Comparison of ENCODE assay signal across 9 cellular contexts in genomic region chr18:44098551-44099098, GRCh38.
DNase-seq lines count a peak whose midpoint lies in the region; ATAC-seq, FAIRE-seq and TF ChIP-seq lines count a peak whose summit lies in the region.
"Had no signal": no experiment of that assay in that cellular context is flagged by ENCODE, and none has a peak within 500 bp of the region (broad histone marks: within the 10 kb centered on the region; RNA-seq: fewer than 3 reads in every experiment).

No MANE protein-coding gene starts in this region.

- no peaks in the 10 kb centered on the region for H3K36me3 ChIP-seq in DND-41 (ENCODE audit: insufficient read depth, low read length)
- no peaks in the 10 kb centered on the region for H3K36me3 ChIP-seq in HepG2 (replicated peaks in 1 of 2; ENCODE audit: control insufficient read depth in 1 of 2, insufficient read depth in 2 of 2, low read length in 2 of 2)

- in situ Hi-C loops in HepG2 (cut with HindIII; ENCODE audit: extremely low pct_ligation_motif_present, low pct_unique_long_range_greater_than_20kb), result no loop called here

- no peak for TF ChIP-seq POLR2A in HepG2 (IDR thresholded peaks at IDR 0.05; ENCODE audit: insufficient read depth in 1 of 2, low read depth in 2 of 2, low read length in 2 of 2)

- CTCF ChIA-PET in HepG2 (lab: Yijun Ruan, JAX; ENCODE audit: low intra/inter-chr PET ratio, low total read pairs), result no interaction called here

- DNase-seq in DND-41 (no peak), HS-5 (ENCODE audit: low read depth) (peak; percentile 11), HepG2 (ENCODE audit: low spot score) (no peak), medulla oblongata (ENCODE audit: extremely low spot score) (no peak), HTR-8/SVneo (ENCODE audit: insufficient read length, low spot score) (no peak), OCI-M2 (lab: John Stamatoyannopoulos, UW; ENCODE audit: unreplicated experiment) (no peak)
- DNase-seq: hypothalamus had no signal

- no peak for TF ChIP-seq RAD21 in HepG2 (CRISPR knock-in tag; IDR thresholded peaks at IDR 0.05)

- no peaks in the 10 kb centered on the region for H3K27me3 ChIP-seq in DND-41 (ENCODE audit: insufficient read depth, low read length, poor library complexity)
- H3K27me3 ChIP-seq in HepG2 (ENCODE audit: control insufficient read depth in 1 of 2, insufficient read depth in 2 of 2, low read length in 2 of 2), result no peaks in the 10 kb centered on the region

- H3K27ac ChIP-seq in DND-41 (ENCODE audit: low read length) (no peak overlapping the region), VCaP (no peak overlapping the region), HepG2 (ENCODE audit: extremely low read length, insufficient read depth, low read length) (no peak overlapping the region)

- no peak for FAIRE-seq in HepG2 (lab: Jason Lieb, UNC)
- FAIRE-seq in HTR-8/SVneo (lab: Jason Lieb, UNC), result no peak

- H3K4me2 ChIP-seq in DND-41 (ENCODE audit: insufficient read depth, low read length) (no peak overlapping the region), HepG2 (ENCODE audit: low read depth, low read length) (no peak overlapping the region)

- intact Hi-C loops in HepG2 (cut with micrococcal nuclease; ENCODE audit: unreplicated experiment), result no loop called here

- BruUV-seq in HepG2 (replicated peaks; lab: Mats Ljungman, UMichigan), result no TSS peak

- H3K9me3 ChIP-seq in DND-41 (ENCODE audit: insufficient read depth, low read length, severe bottlenecking), result peaks cover 2% of the 10 kb centered on the region
- H3K9me3 ChIP-seq in HepG2 (ENCODE audit: low read length), result peaks cover 45% of the 10 kb centered on the region

- H4K20me1 ChIP-seq in DND-41 (ENCODE audit: insufficient read depth, low read length) (no peaks in the 10 kb centered on the region), HepG2 (ENCODE audit: insufficient read depth, low read length) (no peaks in the 10 kb centered on the region)

- H2AFZ ChIP-seq in DND-41 (ENCODE audit: low read depth, low read length), result no peak overlapping the region
- no peak overlapping the region for H2AFZ ChIP-seq in HepG2 (ENCODE audit: low read length)

- TF ChIP-seq CTCF in DND-41 (IDR thresholded peaks at IDR 0.05; ENCODE audit: borderline replicate concordance, extremely low read depth, low read length, poor library complexity, severe bottlenecking) (peak; percentile 31), VCaP (conservative IDR thresholded peaks at IDR 0.05) (peak; percentile 41; the same call in 1 of the 2 replicates), HepG2 (CRISPR knock-in tag; IDR thresholded peaks at IDR 0.05) (no peak)

- 9% methylated on average over 3 of the region's 4 CpGs for WGBS in HepG2 (ENCODE audit: low lambda C conversion rate)

- POLR2A ChIA-PET in HepG2 (lab: Yijun Ruan, JAX), result no interaction called here

- H3K79me2 ChIP-seq in DND-41 (ENCODE audit: insufficient read depth, low read length), result no peaks in the 10 kb centered on the region
- no peaks in the 10 kb centered on the region for H3K79me2 ChIP-seq in HepG2 (ENCODE audit: insufficient read depth, low read length)

- TF ChIP-seq EP300 in HepG2 (IDR thresholded peaks at IDR 0.05; ENCODE audit: low read depth in 2 of 2, low read length in 2 of 2), result no peak
- no peak for TF ChIP-seq EP300 in HepG2 (CRISPR knock-in tag; IDR thresholded peaks at IDR 0.05; ENCODE audit: borderline replicate concordance)

- H3K9ac ChIP-seq in DND-41 (ENCODE audit: low read depth, low read length), result no peak overlapping the region
- H3K9ac ChIP-seq in HepG2 (ENCODE audit: insufficient read depth, low read depth, low read length), result no peak overlapping the region

- ATAC-seq in DND-41 (ENCODE audit: insufficient read depth, low read depth) (no peak), HepG2 (peak; percentile 43; the same call in 1 of the 3 replicates), GM18907 (IDR thresholded peaks at IDR 0.05; ENCODE audit: unreplicated experiment) (no peak)

- H3K4me1 ChIP-seq in DND-41 (ENCODE audit: insufficient read depth, low read length) (no peaks in the 10 kb centered on the region), HepG2 (ENCODE audit: insufficient read depth, low read length) (no peaks in the 10 kb centered on the region)

- H3K4me3 ChIP-seq in DND-41 (ENCODE audit: low read depth in 1 of 2, low read length in 2 of 2) (no peak overlapping the region), HepG2 (replicated peaks in 1 of 3; ENCODE audit: insufficient read depth in 1 of 3, low read depth in 2 of 3, low read length in 3 of 3) (no peak overlapping the region)

TF ChIP-seq in HepG2, 621 proteins besides CTCF, POLR2A, EP300 and RAD21:
- TF ChIP-seq ZNF784 (CRISPR knock-in tag; IDR thresholded peaks at IDR 0.05; ENCODE audit: borderline replicate concordance) (no peak), KDM5A (IDR thresholded peaks at IDR 0.05; ENCODE audit: borderline replicate concordance, low read length) (no peak), ZNF577 (CRISPR knock-in tag; IDR thresholded peaks at IDR 0.05; ENCODE audit: borderline replicate concordance, low read depth) (no peak), HMG20B (CRISPR knock-in tag; conservative IDR thresholded peaks at IDR 0.05) (no peak), ZNF720 (CRISPR knock-in tag; IDR thresholded peaks at IDR 0.05) (no peak), MAX (IDR thresholded peaks at IDR 0.05) (no peak), ZNF619 (CRISPR knock-in tag; IDR thresholded peaks at IDR 0.05) (no peak), MXD4 (CRISPR knock-in tag; IDR thresholded peaks at IDR 0.05) (no peak), TRIM24 (CRISPR knock-in tag; IDR thresholded peaks at IDR 0.05) (no peak), SP5 (CRISPR knock-in tag; IDR thresholded peaks at IDR 0.05; ENCODE audit: borderline replicate concordance, low read depth) (no peak), NR3C1 (CRISPR knock-in tag; IDR thresholded peaks at IDR 0.05) (no peak), MAFG (CRISPR knock-in tag; IDR thresholded peaks at IDR 0.05) (no peak), ZNF558 (CRISPR knock-in tag; IDR thresholded peaks at IDR 0.05; ENCODE audit: borderline replicate concordance) (no peak), MED13 (CRISPR knock-in tag; IDR thresholded peaks at IDR 0.05) (no peak), GLI4 (CRISPR knock-in tag; IDR thresholded peaks at IDR 0.05; ENCODE audit: borderline replicate concordance) (no peak), REL (CRISPR knock-in tag; conservative IDR thresholded peaks at IDR 0.05) (no peak)
- TF ChIP-seq, protein P1, sequence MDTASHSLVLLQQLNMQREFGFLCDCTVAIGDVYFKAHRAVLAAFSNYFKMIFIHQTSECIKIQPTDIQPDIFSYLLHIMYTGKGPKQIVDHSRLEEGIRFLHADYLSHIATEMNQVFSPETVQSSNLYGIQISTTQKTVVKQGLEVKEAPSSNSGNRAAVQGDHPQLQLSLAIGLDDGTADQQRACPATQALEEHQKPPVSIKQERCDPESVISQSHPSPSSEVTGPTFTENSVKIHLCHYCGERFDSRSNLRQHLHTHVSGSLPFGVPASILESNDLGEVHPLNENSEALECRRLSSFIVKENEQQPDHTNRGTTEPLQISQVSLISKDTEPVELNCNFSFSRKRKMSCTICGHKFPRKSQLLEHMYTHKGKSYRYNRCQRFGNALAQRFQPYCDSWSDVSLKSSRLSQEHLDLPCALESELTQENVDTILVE (CRISPR knock-in tag; IDR thresholded peaks at IDR 0.05), result no peak
- TF ChIP-seq, protein P2, sequence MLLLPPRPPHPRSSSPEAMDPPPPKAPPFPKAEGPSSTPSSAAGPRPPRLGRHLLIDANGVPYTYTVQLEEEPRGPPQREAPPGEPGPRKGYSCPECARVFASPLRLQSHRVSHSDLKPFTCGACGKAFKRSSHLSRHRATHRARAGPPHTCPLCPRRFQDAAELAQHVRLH (CRISPR knock-in tag; IDR thresholded peaks at IDR 0.05; ENCODE audit: borderline replicate concordance, low read depth), result no peak
